In the genomic region with DNA sequence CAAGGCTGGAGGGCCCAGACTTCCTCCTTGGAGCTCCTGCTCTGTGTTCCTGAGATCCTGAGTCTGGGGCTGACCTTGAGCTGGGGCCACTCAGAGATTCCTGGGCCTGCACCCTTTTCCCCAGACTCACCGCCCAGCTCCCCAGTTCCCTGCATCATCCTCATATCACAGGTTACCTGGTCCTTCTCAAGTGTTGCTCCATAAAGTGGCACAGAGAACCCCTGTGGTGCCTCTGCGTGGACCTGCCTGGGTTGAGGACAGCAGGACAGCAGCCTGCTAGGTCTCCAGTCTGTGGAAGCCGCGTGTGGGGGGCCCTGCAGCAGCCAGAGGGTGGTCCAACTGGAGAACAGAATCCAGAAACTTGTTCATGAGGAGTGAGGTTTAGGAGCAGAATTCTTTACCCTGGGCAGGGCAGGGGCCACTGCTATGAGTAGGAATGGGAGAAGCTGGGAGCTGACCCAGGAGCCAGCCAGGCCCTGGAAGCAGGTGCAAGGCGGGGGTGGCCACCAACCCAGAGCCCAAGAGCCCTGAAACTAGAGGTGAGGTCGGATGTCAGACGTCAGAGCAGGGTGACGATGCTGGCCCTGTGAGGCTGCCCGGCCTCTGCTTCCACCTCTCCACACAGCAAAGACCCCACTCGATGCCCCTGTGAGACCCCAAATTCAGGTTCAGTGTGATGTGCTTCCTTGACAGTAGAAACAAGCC, we compare ENCODE assay signal across 18 cellular contexts.
DNase-seq lines count a peak whose midpoint lies in the region; FAIRE-seq and TF ChIP-seq lines count a peak whose summit lies in the region.
"Had no signal": no experiment of that assay in that cellular context is flagged by ENCODE, and none has a peak within 500 bp of the region (broad histone marks: within the 10 kb centered on the region; RNA-seq: fewer than 3 reads in every experiment).

No MANE protein-coding gene starts in this region.

- no peaks in the 10 kb centered on the region for H3K79me2 ChIP-seq in Karpas-422 (ENCODE audit: low read length)
- H3K79me2 ChIP-seq in H1 (ENCODE audit: control insufficient read depth in 1 of 2, insufficient read depth in 2 of 2, low read length in 2 of 2) = no peaks in the 10 kb centered on the region

- DNase-seq in Karpas-422 (no peak), H1 (ENCODE audit: low read depth in 1 of 2, low spot score in 2 of 2) (no peak), neuronal stem cell (ENCODE audit: low spot score) (no peak), GM03348 (ENCODE audit: low spot score) (no peak), Calu3 (no peak), mesothelial cell of epicardium (ENCODE audit: low spot score in 2 of 2, unreplicated experiment in 2 of 2) (no peak)
- DNase-seq: C1 segment of cervical spinal cord; CD4-positive, alpha-beta memory T cell; COR-L47; DMS153; DND-41; HFFc6 had no signal

- H2BK15ac ChIP-seq in H1 (ENCODE audit: low read length) (no peak overlapping the region; the same call in 1 of the 2 replicates), neuronal stem cell (ENCODE audit: low read length) (no peak overlapping the region)

- TF ChIP-seq POLR2A in H1 (IDR thresholded peaks at IDR 0.05; ENCODE audit: control extremely low read depth in 1 of 2, low read depth in 2 of 2, low read length in 2 of 2) = no peak

- no peaks in the 10 kb centered on the region for H3K4me1 Mint-ChIP-seq in Calu3 (ENCODE audit: low read depth, unreplicated experiment)
- peaks cover 6% of the 10 kb centered on the region for H3K4me1 Mint-ChIP-seq in mesothelial cell of epicardium
- H3K4me1 Mint-ChIP-seq: CD4-positive, alpha-beta memory T cell had no signal

- H2AK5ac ChIP-seq in H1 (ENCODE audit: low read depth, low read length) (no peak overlapping the region; the same call in 1 of the 2 replicates), neuronal stem cell (ENCODE audit: low read depth, low read length) (no peak overlapping the region)

- H4K20me1 ChIP-seq in Karpas-422 (ENCODE audit: insufficient read depth, low read depth, low read length) (no peaks in the 10 kb centered on the region), H1 (replicated peaks in 1 of 2; ENCODE audit: control insufficient read depth in 1 of 2, insufficient read depth in 2 of 2, low read length in 2 of 2) (no peaks in the 10 kb centered on the region)

- TF ChIP-seq RAD21 in H1 (IDR thresholded peaks at IDR 0.05 in 1 of 2, conservative IDR thresholded peaks at IDR 0.05 in 1 of 2; ENCODE audit: low read depth in 2 of 2, low read length in 2 of 2) = no peak

- CTCF ChIA-PET in H1 (lab: Charles Lee; ENCODE audit: partially characterized antibody) = no interaction called here
- CTCF ChIA-PET in Calu3 (lab: Charles Lee) = no interaction called here

- H2BK5ac ChIP-seq in H1 (ENCODE audit: low read depth, low read length) (no peak overlapping the region; the same call in 1 of the 2 replicates), neuronal stem cell (ENCODE audit: low read length) (no peak overlapping the region)

- no peak overlapping the region for H3K4me2 ChIP-seq in Karpas-422 (ENCODE audit: low read depth, low read length, poor library complexity, severe bottlenecking)
- no peak overlapping the region for H3K4me2 ChIP-seq in H1 (ENCODE audit: insufficient read depth in 1 of 2, low read depth in 2 of 2, low read length in 2 of 2)
- no peak overlapping the region for H3K4me2 ChIP-seq in neuronal stem cell (ENCODE audit: insufficient read depth, low read length, poor library complexity, severe bottlenecking)
- H3K4me2 ChIP-seq: GM23338 had no signal

- H2BK12ac ChIP-seq in H1 (ENCODE audit: low read depth, low read length) (no peak overlapping the region), neuronal stem cell (ENCODE audit: low read length) (no peak overlapping the region)

- no TSS peak for BruUV-seq in Calu3 (replicated peaks; lab: Mats Ljungman, UMichigan)

- H3K27ac ChIP-seq in Karpas-422 (ENCODE audit: low read length) (no peak overlapping the region), H1 (ENCODE audit: low read depth, low read length) (no peak overlapping the region), neuronal stem cell (replicated peaks; ENCODE audit: low read length) (no peak overlapping the region)

- H2BK20ac ChIP-seq in H1 (ENCODE audit: low read length) = 0 out of 2 replicates have a peak overlapping the region, but pooled peaks have one; percentile 34

- H3K36me3 ChIP-seq in Karpas-422 (ENCODE audit: insufficient read depth, low read length) (no peaks in the 10 kb centered on the region), H1 (ENCODE audit: control insufficient read depth in 2 of 4, insufficient read depth in 4 of 4, low read length in 3 of 4) (no peaks in the 10 kb centered on the region), neuronal stem cell (replicated peaks in 1 of 2; ENCODE audit: control insufficient read depth in 2 of 2, insufficient read depth in 2 of 2, low read length in 2 of 2) (no peaks in the 10 kb centered on the region)
- H3K36me3 ChIP-seq: HAP-1 had no signal

- no peak overlapping the region for H3K56ac ChIP-seq in H1 (replicated peaks; ENCODE audit: insufficient read length, low read depth, low read length)

- intact Hi-C loops in Calu3 (cut with micrococcal nuclease; ENCODE audit: unreplicated experiment) = no loop called here

- H4K91ac ChIP-seq in H1 (replicated peaks; ENCODE audit: insufficient read length, low read length) (no peak overlapping the region), neuronal stem cell (ENCODE audit: low read depth, low read length, poor library complexity) (no peak overlapping the region)

- no peaks in the 10 kb centered on the region for H3K36me3 Mint-ChIP-seq in Calu3 (ENCODE audit: insufficient read depth, unreplicated experiment)
- no peaks in the 10 kb centered on the region for H3K36me3 Mint-ChIP-seq in mesothelial cell of epicardium
- H3K36me3 Mint-ChIP-seq: CD4-positive, alpha-beta memory T cell had no signal

- H3K79me1 ChIP-seq in H1 (ENCODE audit: low read depth, low read length) = no peaks in the 10 kb centered on the region
- no peaks in the 10 kb centered on the region for H3K79me1 ChIP-seq in neuronal stem cell (ENCODE audit: low read depth, low read length)

- H2AFZ ChIP-seq in Karpas-422 (ENCODE audit: low read length) (no peak overlapping the region), H1 (ENCODE audit: low read length) (no peak overlapping the region), neuronal stem cell (ENCODE audit: low read length) (no peak overlapping the region)
- H2AFZ ChIP-seq: GM23338 had no signal

- no peaks in the 10 kb centered on the region for H3K27me3 ChIP-seq in Karpas-422 (ENCODE audit: low read length)
- no peaks in the 10 kb centered on the region for H3K27me3 ChIP-seq in H1 (replicated peaks in 1 of 4; ENCODE audit: control insufficient read depth in 3 of 4, extremely low read depth in 1 of 4, insufficient read depth in 3 of 4, low read length in 3 of 4)
- no peaks in the 10 kb centered on the region for H3K27me3 ChIP-seq in neuronal stem cell (ENCODE audit: control insufficient read depth in 3 of 3, insufficient read depth in 3 of 3, low read depth in 1 of 3, low read length in 3 of 3)

- H2BK120ac ChIP-seq in H1 (replicated peaks; ENCODE audit: low read depth, low read length) (no peak overlapping the region), neuronal stem cell (ENCODE audit: low read depth, low read length) (no peak overlapping the region)

- peaks cover 6% of the 10 kb centered on the region for H3K9me3 Mint-ChIP-seq in Calu3 (ENCODE audit: low read depth, unreplicated experiment)
- H3K9me3 Mint-ChIP-seq in mesothelial cell of epicardium = no peaks in the 10 kb centered on the region
- H3K9me3 Mint-ChIP-seq: CD4-positive, alpha-beta memory T cell had no signal

- H4K5ac ChIP-seq in H1 (ENCODE audit: insufficient read length, low read depth, low read length) = no peak overlapping the region

- H3K27ac Mint-ChIP-seq in Calu3 (ENCODE audit: unreplicated experiment) = no peak overlapping the region
- no peak overlapping the region for H3K27ac Mint-ChIP-seq in mesothelial cell of epicardium
- H3K27ac Mint-ChIP-seq: CD4-positive, alpha-beta memory T cell; GM23338; HFFc6 had no signal

- no peak for FAIRE-seq in H1 (lab: Jason Lieb, UNC)
- FAIRE-seq: G401.6, GM12878, GM19239, H54 had no signal

- H4K8ac ChIP-seq in H1 (ENCODE audit: extremely low read depth, insufficient read depth, low read length) = no peak overlapping the region
- no peak overlapping the region for H4K8ac ChIP-seq in neuronal stem cell (ENCODE audit: low read depth, low read length)

- H3K9ac ChIP-seq in Karpas-422 (ENCODE audit: low read length) (peak overlapping the region; percentile 17; the same call in 1 of the 2 replicates), H1 (replicated peaks in 1 of 4; ENCODE audit: extremely low read depth in 1 of 4, low read depth in 3 of 4, low read length in 3 of 4) (no peak overlapping the region), neuronal stem cell (ENCODE audit: low read depth, low read length, poor library complexity) (no peak overlapping the region)

- H3K9me3 ChIP-seq in Karpas-422 (ENCODE audit: low read length) = no peaks in the 10 kb centered on the region
- H3K9me3 ChIP-seq in H1 (ENCODE audit: insufficient read depth in 2 of 2, low read depth in 1 of 2, low read length in 1 of 2) = no peaks in the 10 kb centered on the region; a peak in 1 of 4 replicates
- no peaks in the 10 kb centered on the region for H3K9me3 ChIP-seq in neuronal stem cell (replicated peaks in 1 of 2; ENCODE audit: control insufficient read depth in 2 of 2, insufficient read depth in 1 of 2, low read depth in 1 of 2, low read length in 2 of 2)
- H3K9me3 ChIP-seq: HAP-1 had no signal

- H3K4ac ChIP-seq in H1 (replicated peaks; ENCODE audit: insufficient read length, low read depth, low read length) (no peak overlapping the region), neuronal stem cell (ENCODE audit: low read length) (no peak overlapping the region)

- 83% methylated on average over 9 of the region's 10 CpGs; no CpG with 5 or more reads in 1 of the 2 experiments for WGBS in H1 (ENCODE audit: extremely low coverage in 1 of 2, insufficient coverage in 1 of 2, insufficient read length in 1 of 2, insufficient replicate concordance in 2 of 2, low coverage in 1 of 2, low lambda C conversion rate in 2 of 2, missing lambda C conversion rate in 1 of 2), 2 experiments
- no CpG with 5 or more reads among the region's 10 CpGs for WGBS in neuronal stem cell (ENCODE audit: extremely low coverage in 2 of 2, insufficient read length in 2 of 2, insufficient replicate concordance in 1 of 2), 2 donors

- H3K27me3 Mint-ChIP-seq in Calu3 (ENCODE audit: unreplicated experiment) (no peaks in the 10 kb centered on the region), mesothelial cell of epicardium (ENCODE audit: low read depth) (no peaks in the 10 kb centered on the region)
- H3K27me3 Mint-ChIP-seq: CD4-positive, alpha-beta memory T cell had no signal

- H3K23ac ChIP-seq in H1 (ENCODE audit: insufficient read length) = no peak overlapping the region
- peak overlapping the region; percentile 53 for H3K23ac ChIP-seq in neuronal stem cell (ENCODE audit: low read depth, low read length, poor library complexity)

- TF ChIP-seq EP300 in H1 (IDR thresholded peaks at IDR 0.05; ENCODE audit: borderline replicate concordance in 1 of 2, low read depth in 2 of 2, low read length in 2 of 2) = no peak

- H3K14ac ChIP-seq in H1 (ENCODE audit: insufficient read length) (no peak overlapping the region), neuronal stem cell (ENCODE audit: low read length) (no peak overlapping the region)

- H3K4me3 ChIP-seq in Karpas-422 (ENCODE audit: low read length) (no peak overlapping the region), H1 (ENCODE audit: extremely low read depth in 1 of 4, insufficient read depth in 2 of 4, low read depth in 3 of 4, low read length in 4 of 4) (no peak overlapping the region), neuronal stem cell (ENCODE audit: low read length in 2 of 2) (no peak overlapping the region)
- H3K4me3 ChIP-seq: GM12878, GM23338, HAP-1 had no signal

- H3K9me2 ChIP-seq in Karpas-422 (replicated peaks; ENCODE audit: insufficient read depth, low read length) = no peaks in the 10 kb centered on the region

- no peaks in the 10 kb centered on the region for H3K23me2 ChIP-seq in H1 (ENCODE audit: low read depth, low read length)

- peaks cover 75% of the 10 kb centered on the region for H3K4me1 ChIP-seq in Karpas-422 (ENCODE audit: low read length)
- no peaks in the 10 kb centered on the region for H3K4me1 ChIP-seq in H1 (replicated peaks in 1 of 4; ENCODE audit: control insufficient read depth in 3 of 4, insufficient read depth in 4 of 4, low read length in 3 of 4)
- H3K4me1 ChIP-seq in neuronal stem cell (ENCODE audit: control insufficient read depth in 2 of 2, insufficient read depth in 1 of 2, low read depth in 1 of 2, low read length in 2 of 2) = no peaks in the 10 kb centered on the region
- H3K4me1 ChIP-seq: HAP-1 had no signal

- TF ChIP-seq CTCF in H1 (IDR thresholded peaks at IDR 0.05; ENCODE audit: control extremely low read depth in 1 of 3, insufficient read depth in 1 of 3, low read depth in 1 of 3, low read length in 3 of 3) = no peak
- no peak for TF ChIP-seq CTCF in Calu3 (IDR thresholded peaks at IDR 0.05; ENCODE audit: unreplicated experiment)
- no peak for TF ChIP-seq CTCF in mesothelial cell of epicardium (IDR thresholded peaks at IDR 0.05; ENCODE audit: unreplicated experiment)

- POLR2A ChIA-PET in H1 (lab: Charles Lee; ENCODE audit: partially characterized antibody) = no interaction called here

- H3K4me3 Mint-ChIP-seq in Calu3 (ENCODE audit: low read depth, unreplicated experiment) (no peak overlapping the region), mesothelial cell of epicardium (no peak overlapping the region)
- H3K4me3 Mint-ChIP-seq: CD4-positive, alpha-beta memory T cell; GM23338; HFFc6 had no signal

- H3K18ac ChIP-seq in H1 (ENCODE audit: extremely low read depth, low read length) (no peak overlapping the region), neuronal stem cell (ENCODE audit: low read length) (no peak overlapping the region)
